ENCODE assay signal across 17 cellular contexts in genomic region chr6:23097569-23097968, GRCh38.
DNase-seq lines count a peak whose midpoint lies in the region; TF ChIP-seq lines count a peak whose summit lies in the region.
"Had no signal": no experiment of that assay in that cellular context is flagged by ENCODE, and none has a peak within 500 bp of the region (broad histone marks: within the 10 kb centered on the region; RNA-seq: fewer than 3 reads in every experiment).

No MANE protein-coding gene starts in this region.

- H3K9me2 ChIP-seq in GM23248 (ENCODE audit: insufficient read depth) = no peaks in the 10 kb centered on the region

- no peak overlapping the region for H3K9ac ChIP-seq in GM23248

- no peaks in the 10 kb centered on the region for H3K79me2 ChIP-seq in GM23248 (ENCODE audit: insufficient read depth)

- H3K27ac ChIP-seq in GM23248 = no peak overlapping the region
- H3K27ac ChIP-seq: 22Rv1 had no signal

- no peak overlapping the region for H2AFZ ChIP-seq in GM23248
- H2AFZ ChIP-seq: GM23338 had no signal

- DNase-seq in GM23248 (peak; percentile 7), fibroblast of mammary gland (ENCODE audit: low read depth) (peak; percentile 50), stromal cell of bone marrow (ENCODE audit: low read depth) (peak; percentile 64), NCI-H82 treated with DMSO at 0.1 percent for 48 hours (lab: John Stamatoyannopoulos, UW; ENCODE audit: unreplicated experiment) (no peak), ACHN (no peak), AG08396 (ENCODE audit: low spot score) (no peak)
- DNase-seq: C1 segment of cervical spinal cord; Calu3; CD4-positive, alpha-beta memory T cell; COR-L47; DMS153; DND-41; HFFc6 had no signal

- H3K4me3 ChIP-seq in GM23248 (no peak overlapping the region), fibroblast of mammary gland (ENCODE audit: control insufficient read depth, low read depth, low read length) (no peak overlapping the region)
- H3K4me3 ChIP-seq: GM23338, HAP-1 had no signal

- no peaks in the 10 kb centered on the region for H4K20me1 ChIP-seq in GM23248 (ENCODE audit: insufficient read depth)

- no peaks in the 10 kb centered on the region for H3K27me3 Mint-ChIP-seq in nephron (ENCODE audit: low read depth)
- H3K27me3 Mint-ChIP-seq: CD4-positive, alpha-beta memory T cell had no signal

- H3K27ac Mint-ChIP-seq in nephron = peak overlapping the region in 2 of 3 experiments; percentile 69 to 71
- H3K27ac Mint-ChIP-seq: CD4-positive, alpha-beta memory T cell; GM23338; HFFc6 had no signal

- H3K36me3 ChIP-seq in GM23248 (ENCODE audit: low read depth) = no peaks in the 10 kb centered on the region
- H3K36me3 ChIP-seq: HAP-1 had no signal

- in situ Hi-C loops in GM23248 (cut with MboI) = no loop called here
- in situ Hi-C loops in ACHN (cut with HindIII; ENCODE audit: low pct_ligation_motif_present, low pct_unique_long_range_greater_than_20kb, low sequenced_read_pairs) = no loop called here

- no peak for TF ChIP-seq CTCF in fibroblast of mammary gland (conservative IDR thresholded peaks at IDR 0.05; ENCODE audit: control insufficient read depth, insufficient read depth, low read depth, low read length)
- no peak for TF ChIP-seq CTCF in nephron (IDR thresholded peaks at IDR 0.05; ENCODE audit: unreplicated experiment in 3 of 3)

- H3K27me3 ChIP-seq in GM23248 (replicated peaks; ENCODE audit: insufficient read depth) = no peaks in the 10 kb centered on the region

- H3K9me3 ChIP-seq in GM23248 (ENCODE audit: low read depth) = no peaks in the 10 kb centered on the region
- H3K9me3 ChIP-seq: HAP-1 had no signal

- no peaks in the 10 kb centered on the region for H3K36me3 Mint-ChIP-seq in nephron (ENCODE audit: low read depth)
- H3K36me3 Mint-ChIP-seq: CD4-positive, alpha-beta memory T cell had no signal

- no peaks in the 10 kb centered on the region for H3K4me1 ChIP-seq in GM23248 (ENCODE audit: insufficient read depth)
- H3K4me1 ChIP-seq: HAP-1 had no signal

- peaks cover 19% of the 10 kb centered on the region for H3K4me1 Mint-ChIP-seq in nephron
- H3K4me1 Mint-ChIP-seq: CD4-positive, alpha-beta memory T cell; GM23338 had no signal

- H3K4me3 Mint-ChIP-seq in nephron = no peak overlapping the region
- H3K4me3 Mint-ChIP-seq: CD4-positive, alpha-beta memory T cell; GM23338; HFFc6 had no signal

- peaks cover 36% of the 10 kb centered on the region for H3K9me3 Mint-ChIP-seq in nephron

- no peak overlapping the region for H3K4me2 ChIP-seq in GM23248 (ENCODE audit: unreplicated experiment)
- H3K4me2 ChIP-seq: GM23338 had no signal

- WGBS in GM23248 (ENCODE audit: low coverage in 1 of 2, low lambda C conversion rate in 2 of 2, missing lambda C conversion rate in 2 of 2), 2 experiments = 7% methylated on average over 2 of the region's 2 CpGs

- no peaks in the 10 kb centered on the region for H3F3A ChIP-seq in GM23248 (ENCODE audit: insufficient read depth)

Comparison
In these comparisons a context has a peak if more than half of its experiments do, and no peak if none do; other contexts are left out.
1. DNase-seq: peak in GM23248 (single experiment), fibroblast of mammary gland (single experiment) and stromal cell of bone marrow (single experiment); none in NCI-H82 treated with DMSO at 0.1 percent for 48 hours (single experiment), ACHN (single experiment) and AG08396 (single experiment).